Comparison of ENCODE assay signal across 22 cellular contexts in the genomic region with DNA sequence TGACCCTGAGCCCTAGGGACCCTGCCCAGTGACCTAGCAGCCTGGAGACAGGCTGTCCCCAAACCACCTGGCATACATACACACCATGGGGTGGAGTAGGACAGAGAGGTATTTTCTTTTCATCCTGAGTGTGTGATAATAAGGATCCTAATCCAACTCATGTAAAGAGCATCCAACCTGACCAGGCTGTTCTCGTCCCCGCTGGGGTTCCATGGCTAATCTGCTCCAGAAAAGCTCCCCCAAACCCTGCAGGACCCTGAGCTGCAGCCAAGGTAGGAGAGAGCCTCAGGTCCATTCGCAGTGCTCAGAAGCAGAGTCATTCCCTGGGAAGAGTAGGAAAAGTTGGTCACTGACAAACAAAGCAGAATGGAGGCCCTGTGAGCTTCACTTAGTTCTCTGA.
"Had no signal": no experiment of that assay in that cellular context is flagged by ENCODE, and none has a peak within 500 bp of the region (broad histone marks: within the 10 kb centered on the region; RNA-seq: fewer than 3 reads in every experiment).

No MANE protein-coding gene starts in this region.

- H3K27ac Mint-ChIP-seq: mesothelial cell of epicardium; natural killer cell; nephron progenitor cell; stimulated activated naive B cell treated with anti-CD40 and anti-IgM and Interleukin-4, amounts not matched to agents 10 μg/mL and 1 μg/mL and 100 μg/mL, for 72 hours had no signal

- H3K4me3 Mint-ChIP-seq: mesothelial cell of epicardium; naive B cell; natural killer cell; nephron progenitor cell; stimulated activated naive B cell treated with anti-CD40 and anti-IgM and Interleukin-4, amounts not matched to agents 10 μg/mL and 1 μg/mL and 100 μg/mL, for 72 hours had no signal

- DNase-seq: hypothalamus; islet precursor cell; left ventricle myocardium inferior; mesendoderm; naive B cell; natural killer cell; nephron progenitor cell; ovary; retina; right lobe of liver; stimulated activated CD4-positive, alpha-beta T cell treated with anti-CD3 and anti-CD28 coated beads, Interleukin-12 subunit alpha, Interleukin-12 subunit beta, amount 100 ng/mL, for 4 hours; stimulated activated CD4-positive, alpha-beta T cell treated with anti-CD3 and anti-CD28 coated beads, Interleukin-15, amount 100 ng/mL, for 24 hours; stimulated activated CD4-positive, alpha-beta T cell treated with anti-CD3 and anti-CD28 coated beads, Interleukin-2, amount 100 ng/mL, for 24 hours; stimulated activated CD4-positive, alpha-beta T cell treated with anti-CD3 and anti-CD28 coated beads, Interleukin-4, amount 100 ng/mL, for 1 hour; stimulated activated naive B cell treated with anti-CD40 and anti-IgM and Interleukin-4, amounts not matched to agents 10 μg/mL and 1 μg/mL and 100 μg/mL, for 72 hours; stimulated activated naive CD8-positive, alpha-beta T cell treated with anti-CD3 and anti-CD28 coated beads, Interleukin-15, Interleukin-2, amounts not matched to agents 100 U/mL and 50 U/mL, for 24 hours; stomach; testis; thyroid gland; transverse colon; upper lobe of left lung had no signal

- ATAC-seq: natural killer cell; stimulated activated naive B cell treated with anti-CD40 and anti-IgM and Interleukin-4, amounts not matched to agents 10 μg/mL and 1 μg/mL and 100 μg/mL, for 72 hours; stimulated activated naive CD8-positive, alpha-beta T cell treated with anti-CD3 and anti-CD28 coated beads, Interleukin-15, Interleukin-2, amounts not matched to agents 100 U/mL and 50 U/mL, for 24 hours had no signal

- H3K9me3 Mint-ChIP-seq: mesothelial cell of epicardium, naive B cell, natural killer cell, nephron progenitor cell had no signal

- H3K4me1 Mint-ChIP-seq: mesothelial cell of epicardium; naive B cell; natural killer cell; nephron progenitor cell; stimulated activated naive B cell treated with anti-CD40 and anti-IgM and Interleukin-4, amounts not matched to agents 10 μg/mL and 1 μg/mL and 100 μg/mL, for 72 hours had no signal

- H3K36me3 Mint-ChIP-seq: mesothelial cell of epicardium; natural killer cell; stimulated activated naive B cell treated with anti-CD40 and anti-IgM and Interleukin-4, amounts not matched to agents 10 μg/mL and 1 μg/mL and 100 μg/mL, for 72 hours had no signal
